1 cellular context compared by ENCODE assay signal in genomic region chr19:45467456-45468158, GRCh38.
TF ChIP-seq lines count a peak whose summit lies in the region.

TSS of gene FOSB (plus strand) at chr19:45467996. CDS start at chr19:45468587, 591 bp downstream.

TF ChIP-seq in K562, 482 proteins besides CTCF, POLR2A, EP300 and RAD21 (continued from another document and continues in another):
- TF ChIP-seq RCOR1 (IDR thresholded peaks at IDR 0.05; ENCODE audit: borderline replicate concordance in 1 of 2, low read depth in 2 of 2, low read length in 2 of 2) (no peak), MNT (conservative IDR thresholded peaks at IDR 0.05) (peak; percentile 92 to 96), NBN (IDR thresholded peaks at IDR 0.05; ENCODE audit: low read depth) (0 out of 2 replicates have a peak, but pooled peaks have one; percentile 23), ZNF79 (CRISPR knock-in tag; IDR thresholded peaks at IDR 0.05; ENCODE audit: low read depth) (no peak), GATA2 (CRISPR knock-in tag; IDR thresholded peaks at IDR 0.05) (no peak), TCF15 (CRISPR knock-in tag; IDR thresholded peaks at IDR 0.05) (no peak), TBL1XR1 (IDR thresholded peaks at IDR 0.05; ENCODE audit: low read length in 2 of 2) (peak in 1 of 2 experiments; percentile 81; a peak in 1 of 4 replicates), HNRNPLL (IDR thresholded peaks at IDR 0.05; ENCODE audit: low read depth, low read length, poor library complexity, severe bottlenecking) (no peak), ZBTB43 (CRISPR knock-in tag; IDR thresholded peaks at IDR 0.05) (no peak), ZNF3 (CRISPR knock-in tag; IDR thresholded peaks at IDR 0.05) (no peak), E2F8 (IDR thresholded peaks at IDR 0.05; ENCODE audit: low read depth, partially characterized antibody) (peak; percentile 56), POLR2AphosphoS2 (IDR thresholded peaks at IDR 0.05; ENCODE audit: low read length) (no peak), PHB2 (IDR thresholded peaks at IDR 0.05; ENCODE audit: low read depth) (no peak), MAZ (CRISPR knock-in tag; conservative IDR thresholded peaks at IDR 0.05 in 1 of 2, IDR thresholded peaks at IDR 0.05 in 1 of 2) (peak; percentile 30 to 81; a peak in 2 of 4 replicates), ZNF133 (CRISPR knock-in tag; IDR thresholded peaks at IDR 0.05) (no peak), ZKSCAN8 (CRISPR knock-in tag; IDR thresholded peaks at IDR 0.05) (no peak), FIP1L1 (IDR thresholded peaks at IDR 0.05; ENCODE audit: low read depth, low read length, poor library complexity, severe bottlenecking) (no peak), YBX1 (IDR thresholded peaks at IDR 0.05) (no peak), LCOR (CRISPR knock-in tag; IDR thresholded peaks at IDR 0.05) (peak; percentile 52; the same call in 1 of the 2 replicates), UBTF (IDR thresholded peaks at IDR 0.05; ENCODE audit: borderline replicate concordance in 1 of 2, low read depth in 2 of 2, low read length in 2 of 2) (no peak), CBFA2T2 (conservative IDR thresholded peaks at IDR 0.05) (no peak), HOXB6 (CRISPR knock-in tag; IDR thresholded peaks at IDR 0.05; ENCODE audit: borderline replicate concordance) (no peak), ETS1 (conservative IDR thresholded peaks at IDR 0.05; ENCODE audit: control insufficient read depth, low read depth, low read length) (0 out of 2 replicates have a peak, but pooled peaks have one; percentile 14), ZNF717 (CRISPR knock-in tag; IDR thresholded peaks at IDR 0.05) (no peak), ZNF740 (CRISPR knock-in tag; IDR thresholded peaks at IDR 0.05) (no peak), ZNF740 (tag; IDR thresholded peaks at IDR 0.05) (no peak), ZNF583 (CRISPR knock-in tag; IDR thresholded peaks at IDR 0.05) (no peak), E2F5 (CRISPR knock-in tag; IDR thresholded peaks at IDR 0.05) (no peak), PREB (CRISPR knock-in tag; IDR thresholded peaks at IDR 0.05) (no peak; the same call in 1 of the 2 replicates), MED1 (CRISPR knock-in tag; IDR thresholded peaks at IDR 0.05; ENCODE audit: borderline replicate concordance) (no peak), ETV6 (IDR thresholded peaks at IDR 0.05; ENCODE audit: borderline replicate concordance in 1 of 2, low read depth in 2 of 2, low read length in 1 of 2) (no peak), ETV6 (CRISPR knock-in tag; IDR thresholded peaks at IDR 0.05; ENCODE audit: borderline replicate concordance) (no peak), HMGXB4 (CRISPR knock-in tag; IDR thresholded peaks at IDR 0.05) (no peak), RBM25 (IDR thresholded peaks at IDR 0.05; ENCODE audit: low read depth, low read length, severe bottlenecking) (no peak), ZBTB17 (CRISPR knock-in tag; IDR thresholded peaks at IDR 0.05) (no peak), ARID1B (IDR thresholded peaks at IDR 0.05) (no peak), SRSF3 (IDR thresholded peaks at IDR 0.05; ENCODE audit: insufficient read depth, low read length) (no peak), ZNF23 (CRISPR knock-in tag; IDR thresholded peaks at IDR 0.05) (no peak), FOXA3 (CRISPR knock-in tag; conservative IDR thresholded peaks at IDR 0.05 in 1 of 2, IDR thresholded peaks at IDR 0.05 in 1 of 2) (no peak), DEAF1 (CRISPR knock-in tag; IDR thresholded peaks at IDR 0.05) (no peak), SMAD1 (IDR thresholded peaks at IDR 0.05; ENCODE audit: low read depth, low read length, partially characterized antibody) (peak; percentile 36), ZNF449 (CRISPR knock-in tag; IDR thresholded peaks at IDR 0.05) (no peak), ZNF507 (tag; conservative IDR thresholded peaks at IDR 0.05) (no peak), ZNF12 (CRISPR knock-in tag; IDR thresholded peaks at IDR 0.05) (no peak), KDM2B (CRISPR knock-in tag; IDR thresholded peaks at IDR 0.05) (no peak)
